1 cellular context compared by ENCODE assay signal in genomic region chr10:71767420-71768035, GRCh38.
TF ChIP-seq lines count a peak whose summit lies in the region.

No MANE protein-coding gene starts in this region.

TF ChIP-seq in SK-N-SH, 30 proteins besides CTCF, POLR2A, EP300 and RAD21 (continued from another document):
- TF ChIP-seq USF1 (IDR thresholded peaks at IDR 0.05; ENCODE audit: borderline replicate concordance, low read depth), result no peak
